In the genomic region with DNA sequence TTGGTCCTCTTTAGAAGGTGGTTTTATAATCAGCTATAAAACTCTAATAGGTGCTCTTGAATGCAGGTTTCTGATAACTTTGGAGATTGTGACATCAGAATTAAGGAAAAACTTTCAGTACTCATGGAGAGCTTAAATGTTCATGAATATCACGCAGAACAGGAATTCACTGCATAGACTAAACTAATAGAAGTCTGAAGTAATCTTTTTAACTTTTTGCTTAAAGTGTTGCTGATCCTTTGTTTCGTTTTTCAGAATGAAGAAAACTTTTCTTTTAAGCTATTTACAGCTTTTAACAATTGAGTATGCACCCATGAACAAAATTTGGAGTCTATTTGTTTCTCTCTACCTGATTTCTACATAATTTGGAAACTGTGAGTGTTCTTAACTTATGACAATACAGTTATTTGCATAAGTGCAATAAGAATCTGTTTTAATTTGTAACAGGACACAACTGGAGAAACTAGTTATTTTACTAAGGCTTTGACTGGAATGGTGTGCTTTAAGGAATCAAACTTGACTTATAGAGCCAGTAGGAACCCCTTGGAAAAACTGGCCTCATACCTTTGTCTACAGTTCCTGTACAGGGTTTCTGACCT, we compare ENCODE assay signal across 26 cellular contexts.
"Had no signal": no experiment of that assay in that cellular context is flagged by ENCODE, and none has a peak within 500 bp of the region (broad histone marks: within the 10 kb centered on the region; RNA-seq: fewer than 3 reads in every experiment).

No MANE protein-coding gene starts in this region.

- H2AFZ ChIP-seq: neural progenitor cell, parathyroid adenoma had no signal

- H3K9me3 ChIP-seq: ovary, psoas muscle, right lobe of liver, sigmoid colon, thoracic aorta, thyroid gland, tibial nerve, upper lobe of left lung, vagina had no signal

- H3K27ac Mint-ChIP-seq: nephron; neural progenitor cell; progenitor cell of endocrine pancreas; stimulated activated effector memory CD8-positive, alpha-beta T cell treated with anti-CD3 and anti-CD28 coated beads, Interleukin-12 subunit alpha, Interleukin-12 subunit beta, amount 100 ng/mL, for 72 hours; stimulated activated naive B cell treated with anti-CD40 and anti-IgM and Interleukin-4, amounts not matched to agents 10 μg/mL and 1 μg/mL and 100 μg/mL, for 72 hours; stimulated activated naive CD8-positive, alpha-beta T cell treated with anti-CD3 and anti-CD28 coated beads, Interleukin-15, Interleukin-2, amounts not matched to agents 100 ng/mL and 50 ng/mL, for 24 hours had no signal

- H3K9me3 Mint-ChIP-seq: stimulated activated effector memory CD8-positive, alpha-beta T cell treated with anti-CD3 and anti-CD28 coated beads, Interleukin-12 subunit alpha, Interleukin-12 subunit beta, amount 100 ng/mL, for 72 hours; stimulated activated naive B cell treated with anti-CD40 and anti-IgM and Interleukin-4, amounts not matched to agents 10 μg/mL and 1 μg/mL and 100 μg/mL, for 72 hours had no signal

- H3K4me3 ChIP-seq: neural progenitor cell, ovary, psoas muscle, right lobe of liver, sigmoid colon, stomach, thoracic aorta, thyroid gland, tibial nerve, upper lobe of left lung, vagina had no signal

- ATAC-seq: psoas muscle; right cardiac atrium; right lobe of liver; stimulated activated effector memory CD8-positive, alpha-beta T cell treated with anti-CD3 and anti-CD28 coated beads, Interleukin-12 subunit alpha, Interleukin-12 subunit beta, amount 100 ng/mL, for 72 hours; stimulated activated naive B cell treated with anti-CD40 and anti-IgM and Interleukin-4, amounts not matched to agents 10 μg/mL and 1 μg/mL and 100 μg/mL, for 72 hours had no signal

- H3K79me2 ChIP-seq: parathyroid adenoma had no signal

- H3K4me1 ChIP-seq: neural progenitor cell, parathyroid adenoma, psoas muscle, sigmoid colon, stomach, thyroid gland, tibial nerve, upper lobe of left lung, vagina had no signal

- DNase-seq: occipital lobe; ovary; posterior cingulate gyrus; psoas muscle; right cardiac atrium; right lobe of liver; sigmoid colon; small intestine; stimulated activated CD4-positive, alpha-beta T cell treated with anti-CD3 and anti-CD28 coated beads, Interleukin-15, amount 100 ng/mL, for 24 hours; stimulated activated CD4-positive, alpha-beta T cell treated with anti-CD3 and anti-CD28 coated beads, Interleukin-2, amount 100 ng/mL, for 24 hours; stimulated activated CD4-positive, alpha-beta T cell treated with anti-CD3 and anti-CD28 coated beads, Interleukin-2, amount 100 ng/mL, for 48 hours; stimulated activated CD4-positive, alpha-beta T cell treated with anti-CD3 and anti-CD28 coated beads, Interleukin-4, amount 100 ng/mL, for 24 hours; stimulated activated naive B cell treated with anti-CD40 and anti-IgM and Interleukin-4, amounts not matched to agents 10 μg/mL and 1 μg/mL and 100 μg/mL, for 72 hours; stimulated activated naive CD4-positive, alpha-beta T cell treated with Interleukin-2 at 50 U/mL for 16 hours; stomach; thyroid gland; upper lobe of left lung had no signal

- H3K36me3 ChIP-seq: ovary, right lobe of liver had no signal

- H3K9ac ChIP-seq: neural progenitor cell, parathyroid adenoma had no signal

- H3K27me3 ChIP-seq: neural progenitor cell, ovary, right lobe of liver, sigmoid colon, stomach, thyroid gland, tibial nerve, upper lobe of left lung, vagina had no signal

- H3K4me3 Mint-ChIP-seq: nephron; neural progenitor cell; stimulated activated effector memory CD8-positive, alpha-beta T cell treated with anti-CD3 and anti-CD28 coated beads, Interleukin-12 subunit alpha, Interleukin-12 subunit beta, amount 100 ng/mL, for 72 hours; stimulated activated naive B cell treated with anti-CD40 and anti-IgM and Interleukin-4, amounts not matched to agents 10 μg/mL and 1 μg/mL and 100 μg/mL, for 72 hours; stimulated activated naive CD8-positive, alpha-beta T cell treated with anti-CD3 and anti-CD28 coated beads, Interleukin-15, Interleukin-2, amounts not matched to agents 100 ng/mL and 50 ng/mL, for 24 hours had no signal

- H3K27me3 Mint-ChIP-seq: progenitor cell of endocrine pancreas; stimulated activated naive B cell treated with anti-CD40 and anti-IgM and Interleukin-4, amounts not matched to agents 10 μg/mL and 1 μg/mL and 100 μg/mL, for 72 hours; stimulated activated naive CD8-positive, alpha-beta T cell treated with anti-CD3 and anti-CD28 coated beads, Interleukin-15, Interleukin-2, amounts not matched to agents 100 ng/mL and 50 ng/mL, for 24 hours had no signal

- H3K4me2 ChIP-seq: neural progenitor cell had no signal

- H3K4me1 Mint-ChIP-seq: neural progenitor cell; stimulated activated naive B cell treated with anti-CD40 and anti-IgM and Interleukin-4, amounts not matched to agents 10 μg/mL and 1 μg/mL and 100 μg/mL, for 72 hours had no signal

- H3K27ac ChIP-seq: neural progenitor cell, ovary, parathyroid adenoma, psoas muscle, right lobe of liver, sigmoid colon, stomach, thoracic aorta, thyroid gland, tibial nerve, upper lobe of left lung, vagina had no signal
